ENCODE assay signal across 8 cellular contexts in the genomic region with DNA sequence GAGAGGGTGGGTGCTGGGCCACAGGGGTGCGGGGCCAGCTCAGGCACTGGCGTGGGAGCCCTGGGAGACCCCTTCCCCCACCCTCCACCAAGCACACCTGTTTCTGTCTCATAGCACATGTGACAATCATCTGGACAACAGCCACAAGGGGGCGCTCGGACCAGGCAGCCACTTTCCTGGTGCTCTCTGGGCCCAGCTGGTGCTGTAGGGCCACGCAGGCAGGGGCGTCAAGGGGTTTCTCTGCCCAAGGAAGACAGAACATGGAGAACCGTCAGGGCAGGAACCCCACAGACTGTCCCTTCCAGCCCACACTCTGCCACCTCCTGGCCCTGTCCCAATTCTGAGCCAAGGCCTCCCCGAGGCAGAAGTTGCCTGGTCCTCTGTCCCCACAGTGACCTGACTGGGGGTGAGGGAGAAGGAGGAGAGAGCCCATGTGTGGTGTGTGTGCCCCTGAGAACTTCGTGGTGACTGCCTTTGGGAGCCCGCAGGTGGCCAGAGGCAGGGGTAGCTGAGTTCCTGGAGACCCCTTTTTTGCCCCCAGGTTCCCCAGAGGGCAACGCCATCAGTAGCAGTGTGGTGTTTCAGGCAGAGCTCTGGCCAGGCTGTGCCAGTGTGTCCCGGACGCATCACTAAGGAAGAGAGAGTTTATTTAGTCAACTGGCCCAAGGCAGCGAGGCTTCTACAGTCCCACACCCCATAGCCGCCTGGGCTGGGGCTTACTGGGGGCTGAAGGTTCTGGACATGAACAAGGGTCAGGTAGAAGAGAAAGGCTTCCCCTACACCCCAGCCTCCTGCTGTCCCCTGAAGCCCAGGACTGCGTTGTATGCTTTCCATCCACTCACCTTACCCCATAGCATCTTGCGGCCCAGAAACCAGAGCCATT. TPM values are rescaled to one million over a fixed set of nuclear protein-coding genes. Genes with fewer than 3 reads are reported as not detected.
DNase-seq lines count a peak whose midpoint lies in the region; ATAC-seq and TF ChIP-seq lines count a peak whose summit lies in the region.

No MANE protein-coding gene starts in this region.

- H3K4me3 ChIP-seq in colonic mucosa (no peak overlapping the region), lung (no peak overlapping the region)

- no peak overlapping the region for H3K9ac ChIP-seq in colonic mucosa (ENCODE audit: low read depth in 2 of 2, low read length in 2 of 2)

- no peaks in the 10 kb centered on the region for H3K27me3 Mint-ChIP-seq in activated CD4-positive, alpha-beta T cell treated with anti-CD3 and anti-CD28 coated beads, Interleukin-2, amount 10 ng/mL, durations not matched to agents 24 days and 14 days

- H3K27ac ChIP-seq in colonic mucosa (no peak overlapping the region), lung (ENCODE audit: low read depth in 1 of 2, low read length in 1 of 2) (no peak overlapping the region)

- intact Hi-C loops in activated CD4-positive, alpha-beta T cell treated with anti-CD3 and anti-CD28 coated beads, Interleukin-2, amount 10 ng/mL, durations not matched to agents 24 days and 14 days (cut with micrococcal nuclease): loop anchor here (1.0 kb wide), 2 partner anchors 149 to 244 kb away; no protein-coding TSS in a partner anchor
- intact Hi-C loops in colonic mucosa (cut with DNase I): loop anchor here (5.0 kb wide), 2 partner anchors 150 to 245 kb away; no protein-coding TSS in a partner anchor

- H3K4me1 ChIP-seq in colonic mucosa: peaks cover 3% of the 10 kb centered on the region
- H3K4me1 ChIP-seq in lung (ENCODE audit: control insufficient read depth in 2 of 2, insufficient read depth in 2 of 2, low read length in 2 of 2): peaks cover 3 to 4% of the 10 kb centered on the region in 2 donors

- 57 to 61% methylated on average over 17 of the region's 17 CpGs for WGBS in lung, 2 donors

- H3K27me3 ChIP-seq in colonic mucosa (no peaks in the 10 kb centered on the region), lung (ENCODE audit: control insufficient read depth, insufficient read depth) (no peaks in the 10 kb centered on the region)

- no peaks in the 10 kb centered on the region for H3K36me3 ChIP-seq in colonic mucosa
- H3K36me3 ChIP-seq in lung (ENCODE audit: control insufficient read depth in 2 of 2, insufficient read depth in 2 of 2, low read length in 2 of 2): peaks cover 0 to 15% of the 10 kb centered on the region in 2 donors

- no peaks in the 10 kb centered on the region for H3K9me3 Mint-ChIP-seq in activated CD4-positive, alpha-beta T cell treated with anti-CD3 and anti-CD28 coated beads, Interleukin-2, amount 10 ng/mL, durations not matched to agents 24 days and 14 days

- no peak overlapping the region for H3K4me3 Mint-ChIP-seq in activated CD4-positive, alpha-beta T cell treated with anti-CD3 and anti-CD28 coated beads, Interleukin-2, amount 10 ng/mL, durations not matched to agents 24 days and 14 days

- ATAC-seq in HG02642 (IDR thresholded peaks at IDR 0.05; ENCODE audit: poor library complexity, unreplicated experiment) (peak; percentile 43), lung (ENCODE audit: insufficient read depth, low FRiP score) (no peak), GM21723 (IDR thresholded peaks at IDR 0.05; ENCODE audit: unreplicated experiment) (no peak)

- peaks cover 15% of the 10 kb centered on the region for H3K36me3 Mint-ChIP-seq in activated CD4-positive, alpha-beta T cell treated with anti-CD3 and anti-CD28 coated beads, Interleukin-2, amount 10 ng/mL, durations not matched to agents 24 days and 14 days (ENCODE audit: low read depth)

- H3K4me1 Mint-ChIP-seq in activated CD4-positive, alpha-beta T cell treated with anti-CD3 and anti-CD28 coated beads, Interleukin-2, amount 10 ng/mL, durations not matched to agents 24 days and 14 days: peaks cover 13% of the 10 kb centered on the region

- H3K9me3 ChIP-seq in colonic mucosa (no peaks in the 10 kb centered on the region), lung (ENCODE audit: control insufficient read depth in 2 of 2, insufficient read depth in 1 of 2, low read length in 1 of 2) (no peaks in the 10 kb centered on the region)

- DNase-seq in DMS53 (lab: John Stamatoyannopoulos, UW) (peak; percentile 79), NCI-H524 treated with DMSO at 0.1 percent for 48 hours (lab: John Stamatoyannopoulos, UW) (peak; percentile 15), colonic mucosa (peak; percentile 84), lung (ENCODE audit: low spot score) (peak; percentile 76)
- DNase-seq in activated CD4-positive, alpha-beta T cell treated with anti-CD3 and anti-CD28 coated beads, Interleukin-2, amount 10 ng/mL, durations not matched to agents 24 days and 14 days: peak; percentile 95
- DNase-seq in stimulated activated CD8-positive, alpha-beta memory T cell treated with anti-CD3 and anti-CD28 coated beads, Interleukin-15, amount 100 ng/mL, for 4 hours (ENCODE audit: low read depth in 2 of 2): peak; percentile 55 to 68

- H3K27ac Mint-ChIP-seq in activated CD4-positive, alpha-beta T cell treated with anti-CD3 and anti-CD28 coated beads, Interleukin-2, amount 10 ng/mL, durations not matched to agents 24 days and 14 days: peak overlapping the region; percentile 42

- TF ChIP-seq CTCF in colonic mucosa (IDR thresholded peaks at IDR 0.05) (peak; percentile 75), lung (IDR thresholded peaks at IDR 0.05; ENCODE audit: control extremely low read depth, extremely low read depth) (peak; percentile 34)

RNA-seq across cellular contexts. Expression of a gene that starts 3.1 kb away (rescaled TPM):
- 33.4 and 34.4 TPM in 2 replicates for total RNA-seq in activated CD4-positive, alpha-beta T cell treated with anti-CD3 and anti-CD28 coated beads, Interleukin-2, amount 10 ng/mL, durations not matched to agents 24 days and 14 days
- 10 to 100 TPM in 1 of 2 donors, 1 to 10 TPM in 1; 8.5 to 18.0 TPM for total RNA-seq in colonic mucosa
- 10 to 100 TPM; 16.5 to 21.5 TPM for total RNA-seq in lung
- 10 to 100 TPM; 10.6 to 14.8 TPM for polyA plus RNA-seq in lung

RNA-seq across cellular contexts. Expression of a gene that starts 12.2 kb away (rescaled TPM):
- total RNA-seq in activated CD4-positive, alpha-beta T cell treated with anti-CD3 and anti-CD28 coated beads, Interleukin-2, amount 10 ng/mL, durations not matched to agents 24 days and 14 days: 1.7 TPM in 2 replicates
- total RNA-seq in colonic mucosa (1 to 10 TPM; 3.0 to 9.8 TPM), lung (10 to 100 TPM; 10.7 to 18.7 TPM)
- polyA plus RNA-seq in lung: 10 to 100 TPM in 1 of 2 donors, 1 to 10 TPM in 1; 5.3 to 17.8 TPM

Comparison
In these comparisons a context has a peak if more than half of its experiments do, and no peak if none do; other contexts are left out.
1. DNase-seq: peak in every context shown above with its lines; median percentile 95 in activated CD4-positive, alpha-beta T cell treated with anti-CD3 and anti-CD28 coated beads, Interleukin-2, amount 10 ng/mL, durations not matched to agents 24 days and 14 days; 84 in colonic mucosa; 79 in DMS53; 76 in lung; 62 in stimulated activated CD8-positive, alpha-beta memory T cell treated with anti-CD3 and anti-CD28 coated beads, Interleukin-15, amount 100 ng/mL, for 4 hours; 15 in NCI-H524 treated with DMSO at 0.1 percent for 48 hours.